ENCODE assay signal across 13 cellular contexts in genomic region chr18:52312321-52312720, GRCh38. TPM values are rescaled to one million over a fixed set of nuclear protein-coding genes. Genes with fewer than 3 reads are reported as not detected.
A peak's percentile ranks its signal among the peaks of the same experiment; 100 is the strongest.
DNase-seq lines count a peak whose midpoint lies in the region; ATAC-seq and TF ChIP-seq lines count a peak whose summit lies in the region.
"Had no signal": no experiment of that assay in that cellular context is flagged by ENCODE, and none has a peak within 500 bp of the region (broad histone marks: within the 10 kb centered on the region; RNA-seq: fewer than 3 reads in every experiment).

No MANE protein-coding gene starts in this region.

- DNase-seq in DMS153 (lab: John Stamatoyannopoulos, UW) (peak; percentile 96), NCI-H1417 treated with DMSO at 0.1 percent for 48 hours (lab: John Stamatoyannopoulos, UW) (peak; percentile 100), NCI-H69 (lab: John Stamatoyannopoulos, UW) (peak; percentile 100), epithelial cell of proximal tubule (ENCODE audit: low read depth) (peak; percentile 59), omental fat pad (ENCODE audit: low spot score) (no peak)
- DNase-seq in stimulated activated CD4-positive, alpha-beta T cell treated with anti-CD3 and anti-CD28 coated beads, Interleukin-1b, Interleukin-23, amount 100 ng/mL, for 48 hours, result no peak
- DNase-seq: activated CD8-positive, alpha-beta memory T cell treated with anti-CD3 and anti-CD28 coated beads for 24 hours; mesendoderm; uterus had no signal

- no peak overlapping the region for H3K4me3 ChIP-seq in epithelial cell of proximal tubule (ENCODE audit: low read depth, low read length)
- H3K4me3 ChIP-seq: uterus had no signal

- TF ChIP-seq CTCF in epithelial cell of proximal tubule (conservative IDR thresholded peaks at IDR 0.05; ENCODE audit: low read depth, low read length), result no peak
- no peak for TF ChIP-seq CTCF in omental fat pad (IDR thresholded peaks at IDR 0.05)

- no peak for ATAC-seq in GM21515 (IDR thresholded peaks at IDR 0.05; ENCODE audit: unreplicated experiment)
- ATAC-seq in omental fat pad (ENCODE audit: low FRiP score), result no peak
- ATAC-seq in HG03457 (IDR thresholded peaks at IDR 0.05; ENCODE audit: unreplicated experiment), result no peak

RNA-seq across cellular contexts. Expression of gene DCC, which starts 27.7 kb away (rescaled TPM):
- total RNA-seq in epithelial cell of proximal tubule, result not detected in 2 replicates
- total RNA-seq in omental fat pad, result under 1 TPM in 2 of 4 donors, not detected in 2; 0.12 to 0.63 TPM
- total RNA-seq: fibroblast of lung, osteoblast had no signal

Comparison
In these comparisons a context has a peak if more than half of its experiments do, and no peak if none do; other contexts are left out.
1. DNase-seq: peak in DMS153 (single experiment), NCI-H1417 treated with DMSO at 0.1 percent for 48 hours (single experiment), NCI-H69 (single experiment) and epithelial cell of proximal tubule (single experiment); none in stimulated activated CD4-positive, alpha-beta T cell treated with anti-CD3 and anti-CD28 coated beads, Interleukin-1b, Interleukin-23, amount 100 ng/mL, for 48 hours (single experiment) and omental fat pad (single experiment).